ENCODE assay signal across 8 cellular contexts in the genomic region with DNA sequence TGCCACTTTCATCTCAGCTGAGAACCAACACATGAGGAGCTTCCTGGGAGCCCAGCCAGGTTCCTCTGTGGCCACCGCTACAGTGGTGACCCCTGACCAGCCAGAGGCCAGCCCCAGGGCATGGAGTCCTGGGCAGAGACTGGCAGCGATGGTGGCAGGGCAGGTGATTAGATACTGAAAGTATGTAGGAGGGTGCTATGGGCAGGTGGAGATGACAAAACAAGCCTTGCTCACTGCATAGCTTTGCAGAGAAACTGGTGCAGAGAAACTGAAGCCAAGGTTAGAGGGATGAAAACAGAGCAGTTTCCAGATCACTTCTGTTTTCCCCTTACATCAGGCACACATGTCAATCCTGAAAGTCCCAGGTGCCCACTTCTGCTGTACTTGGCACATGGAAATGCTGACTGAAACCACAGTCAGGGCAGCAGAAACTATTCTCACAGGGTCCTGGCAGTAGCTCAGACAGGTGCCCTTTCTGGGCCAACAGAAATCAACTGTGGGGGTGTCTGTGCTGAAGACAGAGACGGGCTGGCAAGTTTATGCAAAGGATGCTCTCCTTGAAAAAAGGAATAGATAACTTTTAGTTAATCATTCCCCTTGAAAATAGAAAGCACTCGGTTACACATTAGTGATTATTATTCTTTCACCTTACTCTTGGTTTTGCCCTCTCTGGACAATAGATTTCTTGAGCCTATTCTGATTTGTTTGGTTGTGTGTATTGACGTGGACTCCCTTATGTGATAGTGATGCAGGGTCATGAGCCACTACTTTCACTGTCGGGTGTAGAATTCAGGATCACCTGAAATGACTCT.
DNase-seq lines count a peak whose midpoint lies in the region; ATAC-seq and TF ChIP-seq lines count a peak whose summit lies in the region.

No MANE protein-coding gene starts in this region.

- peak in 1 of 7 experiments; percentile 48 for DNase-seq in CD8-positive, alpha-beta T cell
- DNase-seq in amygdala (lab: John Stamatoyannopoulos, UW) (no peak), iPS-NIHi7 (ENCODE audit: extremely low spot score) (no peak), tibial artery (no peak), superior temporal gyrus (ENCODE audit: extremely low spot score) (no peak)

- H3K4me1 Mint-ChIP-seq in CD8-positive, alpha-beta T cell (ENCODE audit: low read depth) = peaks cover 49% of the 10 kb centered on the region
- H3K4me1 Mint-ChIP-seq in activated T-helper 17 cell treated with anti-CD3 and anti-CD28 coated beads, Interleukin-2, amount 50 U/mL, for 72 hours = peaks cover 7% of the 10 kb centered on the region

- H3K4me3 Mint-ChIP-seq in CD8-positive, alpha-beta T cell = no peak overlapping the region
- H3K4me3 Mint-ChIP-seq in activated T-helper 17 cell treated with anti-CD3 and anti-CD28 coated beads, Interleukin-2, amount 50 U/mL, for 72 hours = peak overlapping the region; percentile 34

- H3K4me3 ChIP-seq in CD8-positive, alpha-beta T cell (ENCODE audit: low read depth, low read length) = peak overlapping the region; percentile 38
- no peak overlapping the region for H3K4me3 ChIP-seq in tibial artery

- intact Hi-C loops in CD8-positive, alpha-beta T cell (cut with DNase I, micrococcal nuclease) = no loop called here
- intact Hi-C loops in tibial artery (cut with DNase I; ENCODE audit: low total_unique reads) = no loop called here

- H3K27ac Mint-ChIP-seq in CD8-positive, alpha-beta T cell = peak overlapping the region; percentile 71
- no peak overlapping the region for H3K27ac Mint-ChIP-seq in activated T-helper 17 cell treated with anti-CD3 and anti-CD28 coated beads, Interleukin-2, amount 50 U/mL, for 72 hours

- TF ChIP-seq POLR2A in GM19099 (IDR thresholded peaks at IDR 0.05; ENCODE audit: extremely low read depth, insufficient read length, low read depth) = peak; percentile 33

- CTCF ChIA-PET in CD8-positive, alpha-beta T cell (lab: Charles Lee) = no interaction called here

- no peak for TF ChIP-seq CTCF in CD8-positive, alpha-beta T cell (IDR thresholded peaks at IDR 0.05)
- TF ChIP-seq CTCF in tibial artery (IDR thresholded peaks at IDR 0.05) = no peak

- POLR2A ChIA-PET in CD8-positive, alpha-beta T cell (lab: Charles Lee) = no interaction called here

- no peaks in the 10 kb centered on the region for H3K27me3 ChIP-seq in CD8-positive, alpha-beta T cell (ENCODE audit: insufficient read depth, low read length)
- H3K27me3 ChIP-seq in tibial artery = peaks cover 0 to 2% of the 10 kb centered on the region in 2 donors

- H3K4me1 ChIP-seq in CD8-positive, alpha-beta T cell (ENCODE audit: insufficient read depth, low read length) = peaks cover 39% of the 10 kb centered on the region
- no peaks in the 10 kb centered on the region for H3K4me1 ChIP-seq in tibial artery

- H3K36me3 Mint-ChIP-seq in CD8-positive, alpha-beta T cell = no peaks in the 10 kb centered on the region
- no peaks in the 10 kb centered on the region for H3K36me3 Mint-ChIP-seq in activated T-helper 17 cell treated with anti-CD3 and anti-CD28 coated beads, Interleukin-2, amount 50 U/mL, for 72 hours (ENCODE audit: low read depth)

- no peak overlapping the region for H3K27ac ChIP-seq in CD8-positive, alpha-beta T cell (ENCODE audit: low read depth, low read length)
- no peak overlapping the region for H3K27ac ChIP-seq in tibial artery

- no peaks in the 10 kb centered on the region for H3K36me3 ChIP-seq in CD8-positive, alpha-beta T cell (ENCODE audit: insufficient read depth, low read length)
- H3K36me3 ChIP-seq in tibial artery = no peaks in the 10 kb centered on the region

- no peaks in the 10 kb centered on the region for H3K27me3 Mint-ChIP-seq in CD8-positive, alpha-beta T cell (ENCODE audit: low read depth)
- H3K27me3 Mint-ChIP-seq in activated T-helper 17 cell treated with anti-CD3 and anti-CD28 coated beads, Interleukin-2, amount 50 U/mL, for 72 hours = peaks cover 2% of the 10 kb centered on the region

- no peaks in the 10 kb centered on the region for H3K9me3 ChIP-seq in CD8-positive, alpha-beta T cell (ENCODE audit: low read length)
- H3K9me3 ChIP-seq in tibial artery = no peaks in the 10 kb centered on the region

- ATAC-seq in CD8-positive, alpha-beta T cell = no peak
- peak; percentile 85 for ATAC-seq in HG03045 (IDR thresholded peaks at IDR 0.05; ENCODE audit: unreplicated experiment)
- peak; percentile 89 for ATAC-seq in activated T-helper 17 cell treated with anti-CD3 and anti-CD28 coated beads, Interleukin-2, amount 50 U/mL, for 72 hours (replicated peaks)

- no peaks in the 10 kb centered on the region for H3K9me3 Mint-ChIP-seq in CD8-positive, alpha-beta T cell
- H3K9me3 Mint-ChIP-seq in activated T-helper 17 cell treated with anti-CD3 and anti-CD28 coated beads, Interleukin-2, amount 50 U/mL, for 72 hours = no peaks in the 10 kb centered on the region
